In genomic region chr14:74412753-74413152, GRCh38 we compare ENCODE assay signal across 33 cellular contexts. TPM values are rescaled to one million over a fixed set of nuclear protein-coding genes. Genes with fewer than 3 reads are reported as not detected.
"Had no signal": no experiment of that assay in that cellular context is flagged by ENCODE, and none has a peak within 500 bp of the region (broad histone marks: within the 10 kb centered on the region; RNA-seq: fewer than 3 reads in every experiment).

No MANE protein-coding gene starts in this region.

- H3K4me3 ChIP-seq: body of pancreas, cardiac muscle cell, esophagus muscularis mucosa, gastrocnemius medialis had no signal

- H3K4me1 ChIP-seq: esophagus muscularis mucosa, foreskin keratinocyte, gastrocnemius medialis had no signal

- H3K36me3 Mint-ChIP-seq: activated naive CD8-positive, alpha-beta T cell had no signal

- H3K27ac Mint-ChIP-seq: activated B cell treated with CpG ODN at 0.5 μM for 24 hours; activated CD8-positive, alpha-beta T cell treated with anti-CD3 and anti-CD28 coated beads for 36 hours; activated naive CD8-positive, alpha-beta T cell; activated T-helper 17 cell treated with anti-CD3 and anti-CD28 coated beads, Interleukin-2, amount 50 U/mL, for 72 hours; effector memory CD8-positive, alpha-beta T cell; T-helper 17 cell; T-helper 2 cell treated with Interferon-gamma antibody and Interleukin-4, amounts not matched to agents 5 μg/mL and 100 μg/mL, for 36 hours had no signal

- FAIRE-seq: colon had no signal

- H3K27ac ChIP-seq: body of pancreas, cardiac muscle cell, esophagus muscularis mucosa, foreskin keratinocyte, gastrocnemius medialis, WERI-Rb-1 had no signal

- H3K4me3 Mint-ChIP-seq: activated B cell treated with CpG ODN at 0.5 μM for 24 hours; activated CD8-positive, alpha-beta T cell treated with anti-CD3 and anti-CD28 coated beads for 36 hours; activated naive CD8-positive, alpha-beta T cell; activated T-cell treated with anti-CD3 and anti-CD28 coated beads, Interleukin-2, amount 50 U/mL, for 4 hours; activated T-helper 17 cell treated with anti-CD3 and anti-CD28 coated beads, Interleukin-2, amount 50 U/mL, for 72 hours; effector memory CD8-positive, alpha-beta T cell; T-helper 17 cell; T-helper 2 cell treated with Interferon-gamma antibody and Interleukin-4, amounts not matched to agents 5 μg/mL and 100 μg/mL, for 36 hours had no signal

- H3K4me1 Mint-ChIP-seq: activated T-helper 17 cell treated with anti-CD3 and anti-CD28 coated beads, Interleukin-2, amount 50 U/mL, for 72 hours; T-helper 17 cell had no signal

- H3K36me3 ChIP-seq: cardiac muscle cell, esophagus muscularis mucosa, gastrocnemius medialis, WERI-Rb-1 had no signal

- DNase-seq: activated B cell treated with CpG ODN at 0.5 μM for 24 hours; activated CD4-positive, alpha-beta T cell treated with anti-CD3 and anti-CD28 coated beads for 48 hours; activated CD4-positive, alpha-beta T cell treated with anti-CD3 and anti-CD28 coated beads, Interleukin-2, amount 50 U/mL, for 1 hour; activated CD4-positive, alpha-beta T cell treated with anti-CD3 and anti-CD28 coated beads, Interleukin-2, amount 50 U/mL, for 48 hours; activated CD8-positive, alpha-beta memory T cell treated with anti-CD3 and anti-CD28 coated beads for 24 hours; activated CD8-positive, alpha-beta T cell treated with anti-CD3 and anti-CD28 coated beads for 36 hours; activated effector memory CD4-positive, alpha-beta T cell treated with Interleukin-2 at 50 U/mL for 16 hours; activated gamma-delta T cell treated with Interleukin-2 at 50 U/mL for 16 hours; activated naive CD4-positive, alpha-beta T cell treated with anti-CD3 and anti-CD28 coated beads, Interleukin-2, amount 50 U/mL, for 16 hours; activated naive CD4-positive, alpha-beta T cell treated with Interleukin-2 at 50 U/mL for 16 hours; activated T-cell treated with anti-CD3 and anti-CD28 coated beads, Interleukin-2, amount 50 U/mL, for 4 hours; amniotic stem cell; anterior cingulate cortex; body of pancreas; cortex of kidney; dermis blood vessel endothelial cell; effector CD4-positive, alpha-beta T cell; effector memory CD8-positive, alpha-beta T cell; erythroblast; foreskin keratinocyte; gastrocnemius medialis; T-helper 1 cell; T-helper 17 cell; T1000; WERI-Rb-1 had no signal

- H3K9me3 ChIP-seq: body of pancreas, esophagus muscularis mucosa, gastrocnemius medialis had no signal

- H3K9me3 Mint-ChIP-seq: activated B cell treated with CpG ODN at 0.5 μM for 24 hours; activated CD8-positive, alpha-beta T cell treated with anti-CD3 and anti-CD28 coated beads for 36 hours; activated T-cell treated with anti-CD3 and anti-CD28 coated beads, Interleukin-2, amount 50 U/mL, for 4 hours; activated T-helper 17 cell treated with anti-CD3 and anti-CD28 coated beads, Interleukin-2, amount 50 U/mL, for 72 hours; effector memory CD8-positive, alpha-beta T cell; T-helper 2 cell treated with Interferon-gamma antibody and Interleukin-4, amounts not matched to agents 5 μg/mL and 100 μg/mL, for 36 hours had no signal

- H3K27me3 ChIP-seq: body of pancreas, cardiac muscle cell had no signal

RNA-seq across cellular contexts. Expression of gene SYNDIG1L, which starts 13.3 kb away (rescaled TPM):
- total RNA-seq: activated B cell treated with CpG ODN at 0.5 μM for 24 hours; activated CD8-positive, alpha-beta T cell treated with anti-CD3 and anti-CD28 coated beads for 36 hours; activated T-cell treated with anti-CD3 and anti-CD28 coated beads, Interleukin-2, amount 50 U/mL, for 4 hours; activated T-helper 17 cell treated with anti-CD3 and anti-CD28 coated beads, Interleukin-2, amount 50 U/mL, for 72 hours; chondrocyte; dermis blood vessel endothelial cell; foreskin keratinocyte; gastrocnemius medialis; glomerular endothelial cell; T-helper 17 cell had no signal
- polyA plus RNA-seq: cardiac muscle cell, foreskin keratinocyte had no signal
